18 cellular contexts compared by ENCODE assay signal in the genomic region with DNA sequence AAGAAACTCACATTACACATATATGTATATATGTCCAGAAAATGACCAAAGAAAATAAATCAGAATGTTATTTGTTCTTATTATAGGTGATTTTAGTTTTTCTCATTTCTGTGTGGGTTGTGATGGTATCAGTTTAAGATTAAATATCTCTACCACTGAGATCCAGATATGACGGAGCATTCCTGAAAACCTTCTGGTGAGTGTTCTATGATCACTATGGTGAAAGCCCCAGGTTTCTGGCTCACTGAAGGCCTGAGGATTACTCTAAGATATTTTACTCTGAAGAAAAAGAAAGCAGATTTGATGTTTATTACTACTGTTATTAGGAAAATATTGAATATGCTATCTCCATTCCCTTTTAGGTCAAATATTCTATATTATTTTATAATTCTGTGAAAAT.
DNase-seq lines count a peak whose midpoint lies in the region; ATAC-seq and TF ChIP-seq lines count a peak whose summit lies in the region.
"Had no signal": no experiment of that assay in that cellular context is flagged by ENCODE, and none has a peak within 500 bp of the region (broad histone marks: within the 10 kb centered on the region; RNA-seq: fewer than 3 reads in every experiment).

No MANE protein-coding gene starts in this region.

- no peaks in the 10 kb centered on the region for H3K36me3 ChIP-seq in A673 (ENCODE audit: insufficient read depth, low read length, poor library complexity, severe bottlenecking)
- H3K36me3 ChIP-seq: BLaER1 treated with 17β-estradiol and CSF1 and Interleukin-3, amounts not matched to agents 10 nM and 100 nM had no signal

- no peak overlapping the region for H3K4me3 ChIP-seq in A673 (ENCODE audit: low read depth, low read length, poor library complexity, severe bottlenecking)
- H3K4me3 ChIP-seq: BLaER1 treated with 17β-estradiol and CSF1 and Interleukin-3, amounts not matched to agents 10 nM and 100 nM; GM12878; GM23248 had no signal

- peak overlapping the region; percentile 44 for H3K27ac ChIP-seq in A673 (ENCODE audit: low read depth, low read length, poor library complexity, severe bottlenecking)
- peak overlapping the region; percentile 55 for H3K27ac ChIP-seq in epithelial cell of prostate
- H3K27ac ChIP-seq: BLaER1 treated with 17β-estradiol and CSF1 and Interleukin-3, amounts not matched to agents 10 nM and 100 nM; GM23248 had no signal

- H3K4me3 Mint-ChIP-seq in stimulated activated effector memory CD8-positive, alpha-beta T cell treated with anti-CD3 and anti-CD28 coated beads, Interleukin-12 subunit alpha, Interleukin-12 subunit beta, amount 100 ng/mL, for 72 hours = no peak overlapping the region
- H3K4me3 Mint-ChIP-seq: B cell; CD8-positive, alpha-beta T cell; HFFc6 had no signal

- intact Hi-C loops in A673 (cut with micrococcal nuclease; ENCODE audit: unreplicated experiment) = no loop called here

- BruUV-seq in A673 (replicated peaks; lab: Mats Ljungman, UMichigan) = no TSS peak

- no peak for TF ChIP-seq CTCF in A673 (conservative IDR thresholded peaks at IDR 0.05; ENCODE audit: low read depth, low read length)

- no peak for DNase-seq in A673 (ENCODE audit: low spot score)
- no peak for DNase-seq in epithelial cell of prostate (ENCODE audit: low read depth, low spot score)
- no peak for DNase-seq in stimulated activated effector memory CD8-positive, alpha-beta T cell treated with anti-CD3 and anti-CD28 coated beads, Interleukin-12 subunit alpha, Interleukin-12 subunit beta, amount 100 ng/mL, for 72 hours (ENCODE audit: low spot score in 2 of 2)
- DNase-seq in globus pallidus (ENCODE audit: low spot score) = no peak
- DNase-seq in NCI-H748 treated with DMSO at 0.1 percent for 48 hours (lab: John Stamatoyannopoulos, UW) = no peak
- DNase-seq: 8988T; Calu3; CD8-positive, alpha-beta T cell; DMS79 treated with DMSO at 0.1 percent for 48 hours; GF-D8; GM23248; HFFc6 had no signal

- ATAC-seq in HG02870 (IDR thresholded peaks at IDR 0.05; ENCODE audit: unreplicated experiment) (peak; percentile 59), SK-N-SH treated with all-trans-retinoic acid at 6 μM for 48 hours (no peak)
- peak; percentile 34 for ATAC-seq in stimulated activated effector memory CD8-positive, alpha-beta T cell treated with anti-CD3 and anti-CD28 coated beads, Interleukin-12 subunit alpha, Interleukin-12 subunit beta, amount 100 ng/mL, for 72 hours
- ATAC-seq: CD8-positive, alpha-beta T cell; GM12878; HCT116 had no signal

- POLR2A ChIA-PET in A673 (lab: Charles Lee; ENCODE audit: low non-redundant PET) = no interaction called here

- H3K36me3 Mint-ChIP-seq in stimulated activated effector memory CD8-positive, alpha-beta T cell treated with anti-CD3 and anti-CD28 coated beads, Interleukin-12 subunit alpha, Interleukin-12 subunit beta, amount 100 ng/mL, for 72 hours = no peaks in the 10 kb centered on the region
- H3K36me3 Mint-ChIP-seq: CD8-positive, alpha-beta T cell had no signal

- no peaks in the 10 kb centered on the region for H3K4me1 ChIP-seq in A673 (ENCODE audit: insufficient read depth, low read length, poor library complexity, severe bottlenecking)
- H3K4me1 ChIP-seq: BLaER1 treated with 17β-estradiol and CSF1 and Interleukin-3, amounts not matched to agents 10 nM and 100 nM had no signal

- no peaks in the 10 kb centered on the region for H3K9me3 ChIP-seq in A673 (ENCODE audit: low read depth, low read length, poor library complexity, severe bottlenecking)

- CTCF ChIA-PET in A673 (lab: Charles Lee) = no interaction called here

- no peaks in the 10 kb centered on the region for H3K27me3 ChIP-seq in A673 (replicated peaks; ENCODE audit: insufficient read depth, low read depth, low read length, poor library complexity)
- H3K27me3 ChIP-seq: BLaER1 treated with 17β-estradiol and CSF1 and Interleukin-3, amounts not matched to agents 10 nM and 100 nM had no signal

- no peaks in the 10 kb centered on the region for H3K9me3 Mint-ChIP-seq in stimulated activated effector memory CD8-positive, alpha-beta T cell treated with anti-CD3 and anti-CD28 coated beads, Interleukin-12 subunit alpha, Interleukin-12 subunit beta, amount 100 ng/mL, for 72 hours
- H3K9me3 Mint-ChIP-seq: CD8-positive, alpha-beta T cell; HFFc6 had no signal

- H3K4me1 Mint-ChIP-seq in stimulated activated effector memory CD8-positive, alpha-beta T cell treated with anti-CD3 and anti-CD28 coated beads, Interleukin-12 subunit alpha, Interleukin-12 subunit beta, amount 100 ng/mL, for 72 hours = no peaks in the 10 kb centered on the region
- H3K4me1 Mint-ChIP-seq: B cell had no signal

- no peak overlapping the region for H3K27ac Mint-ChIP-seq in stimulated activated effector memory CD8-positive, alpha-beta T cell treated with anti-CD3 and anti-CD28 coated beads, Interleukin-12 subunit alpha, Interleukin-12 subunit beta, amount 100 ng/mL, for 72 hours
- H3K27ac Mint-ChIP-seq: B cell; CD8-positive, alpha-beta T cell; HFFc6 had no signal

TF ChIP-seq in SK-N-SH treated with all-trans-retinoic acid at 6 μM for 48 hours, 23 proteins besides CTCF, POLR2A, EP300 and RAD21 (continues in another document):
- TF ChIP-seq, protein P1, sequence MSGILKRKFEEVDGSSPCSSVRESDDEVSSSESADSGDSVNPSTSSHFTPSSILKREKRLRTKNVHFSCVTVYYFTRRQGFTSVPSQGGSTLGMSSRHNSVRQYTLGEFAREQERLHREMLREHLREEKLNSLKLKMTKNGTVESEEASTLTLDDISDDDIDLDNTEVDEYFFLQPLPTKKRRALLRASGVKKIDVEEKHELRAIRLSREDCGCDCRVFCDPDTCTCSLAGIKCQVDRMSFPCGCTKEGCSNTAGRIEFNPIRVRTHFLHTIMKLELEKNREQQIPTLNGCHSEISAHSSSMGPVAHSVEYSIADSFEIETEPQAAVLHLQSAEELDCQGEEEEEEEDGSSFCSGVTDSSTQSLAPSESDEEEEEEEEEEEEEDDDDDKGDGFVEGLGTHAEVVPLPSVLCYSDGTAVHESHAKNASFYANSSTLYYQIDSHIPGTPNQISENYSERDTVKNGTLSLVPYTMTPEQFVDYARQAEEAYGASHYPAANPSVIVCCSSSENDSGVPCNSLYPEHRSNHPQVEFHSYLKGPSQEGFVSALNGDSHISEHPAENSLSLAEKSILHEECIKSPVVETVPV (CRISPR knock-in tag; IDR thresholded peaks at IDR 0.05) = no peak
- TF ChIP-seq TCF4 (CRISPR knock-in tag; IDR thresholded peaks at IDR 0.05; ENCODE audit: borderline replicate concordance) (no peak), TOX (CRISPR knock-in tag; IDR thresholded peaks at IDR 0.05; ENCODE audit: borderline replicate concordance) (no peak), CSDC2 (CRISPR knock-in tag; IDR thresholded peaks at IDR 0.05) (no peak), ISL1 (CRISPR knock-in tag; IDR thresholded peaks at IDR 0.05) (no peak), OSR1 (CRISPR knock-in tag; IDR thresholded peaks at IDR 0.05) (no peak), ZFP3 (CRISPR knock-in tag; IDR thresholded peaks at IDR 0.05) (no peak), ZC3H10 (CRISPR knock-in tag; IDR thresholded peaks at IDR 0.05) (no peak), RARB (CRISPR knock-in tag; IDR thresholded peaks at IDR 0.05) (no peak)
- TF ChIP-seq, protein P2, sequence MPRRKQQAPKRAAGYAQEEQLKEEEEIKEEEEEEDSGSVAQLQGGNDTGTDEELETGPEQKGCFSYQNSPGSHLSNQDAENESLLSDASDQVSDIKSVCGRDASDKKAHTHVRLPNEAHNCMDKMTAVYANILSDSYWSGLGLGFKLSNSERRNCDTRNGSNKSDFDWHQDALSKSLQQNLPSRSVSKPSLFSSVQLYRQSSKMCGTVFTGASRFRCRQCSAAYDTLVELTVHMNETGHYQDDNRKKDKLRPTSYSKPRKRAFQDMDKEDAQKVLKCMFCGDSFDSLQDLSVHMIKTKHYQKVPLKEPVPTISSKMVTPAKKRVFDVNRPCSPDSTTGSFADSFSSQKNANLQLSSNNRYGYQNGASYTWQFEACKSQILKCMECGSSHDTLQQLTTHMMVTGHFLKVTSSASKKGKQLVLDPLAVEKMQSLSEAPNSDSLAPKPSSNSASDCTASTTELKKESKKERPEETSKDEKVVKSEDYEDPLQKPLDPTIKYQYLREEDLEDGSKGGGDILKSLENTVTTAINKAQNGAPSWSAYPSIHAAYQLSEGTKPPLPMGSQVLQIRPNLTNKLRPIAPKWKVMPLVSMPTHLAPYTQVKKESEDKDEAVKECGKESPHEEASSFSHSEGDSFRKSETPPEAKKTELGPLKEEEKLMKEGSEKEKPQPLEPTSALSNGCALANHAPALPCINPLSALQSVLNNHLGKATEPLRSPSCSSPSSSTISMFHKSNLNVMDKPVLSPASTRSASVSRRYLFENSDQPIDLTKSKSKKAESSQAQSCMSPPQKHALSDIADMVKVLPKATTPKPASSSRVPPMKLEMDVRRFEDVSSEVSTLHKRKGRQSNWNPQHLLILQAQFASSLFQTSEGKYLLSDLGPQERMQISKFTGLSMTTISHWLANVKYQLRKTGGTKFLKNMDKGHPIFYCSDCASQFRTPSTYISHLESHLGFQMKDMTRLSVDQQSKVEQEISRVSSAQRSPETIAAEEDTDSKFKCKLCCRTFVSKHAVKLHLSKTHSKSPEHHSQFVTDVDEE (CRISPR knock-in tag; IDR thresholded peaks at IDR 0.05) = no peak
- TF ChIP-seq, protein P3, sequence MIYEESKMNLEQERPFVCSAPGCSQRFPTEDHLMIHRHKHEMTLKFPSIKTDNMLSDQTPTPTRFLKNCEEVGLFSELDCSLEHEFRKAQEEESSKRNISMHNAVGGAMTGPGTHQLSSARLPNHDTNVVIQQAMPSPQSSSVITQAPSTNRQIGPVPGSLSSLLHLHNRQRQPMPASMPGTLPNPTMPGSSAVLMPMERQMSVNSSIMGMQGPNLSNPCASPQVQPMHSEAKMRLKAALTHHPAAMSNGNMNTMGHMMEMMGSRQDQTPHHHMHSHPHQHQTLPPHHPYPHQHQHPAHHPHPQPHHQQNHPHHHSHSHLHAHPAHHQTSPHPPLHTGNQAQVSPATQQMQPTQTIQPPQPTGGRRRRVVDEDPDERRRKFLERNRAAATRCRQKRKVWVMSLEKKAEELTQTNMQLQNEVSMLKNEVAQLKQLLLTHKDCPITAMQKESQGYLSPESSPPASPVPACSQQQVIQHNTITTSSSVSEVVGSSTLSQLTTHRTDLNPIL (CRISPR knock-in tag; IDR thresholded peaks at IDR 0.05; ENCODE audit: low read depth) = no peak
